Comparison of ENCODE assay signal across 13 cellular contexts in the genomic region with DNA sequence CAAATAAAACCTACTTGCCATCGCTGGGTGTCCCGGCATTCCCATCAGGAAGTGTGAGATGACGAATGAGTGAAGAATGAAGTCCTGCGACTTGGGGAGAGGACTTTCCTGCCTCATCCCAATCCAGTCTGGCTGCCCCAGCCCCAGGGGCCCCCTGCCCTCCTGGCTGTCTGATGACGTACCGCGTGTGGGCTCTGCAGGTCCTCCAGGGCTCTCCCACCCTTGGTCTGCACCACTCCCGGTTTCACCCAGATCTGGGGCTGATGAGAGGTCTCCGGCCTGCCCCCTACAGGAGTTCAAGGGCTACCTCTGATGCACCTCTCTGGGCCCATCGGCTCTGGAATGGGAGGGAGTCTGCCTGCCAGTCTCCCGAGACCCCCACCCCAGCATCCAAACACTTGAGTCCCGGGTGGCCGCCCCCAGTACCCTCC. TPM values are rescaled to one million over a fixed set of nuclear protein-coding genes. Genes with fewer than 3 reads are reported as not detected.
DNase-seq lines count a peak whose midpoint lies in the region; ATAC-seq and TF ChIP-seq lines count a peak whose summit lies in the region.
"Had no signal": no experiment of that assay in that cellular context is flagged by ENCODE, and none has a peak within 500 bp of the region (broad histone marks: within the 10 kb centered on the region; RNA-seq: fewer than 3 reads in every experiment).

No MANE protein-coding gene starts in this region.

- CTCF ChIA-PET in WTC11 (lab: Charles Lee) = interaction anchor here (0.8 to 2.4 kb wide), 3 partner anchors 10 to 40 kb away, joined by 3 to 8 read pairs (median 4); a partner anchor contains a TSS

- H3K4me1 Mint-ChIP-seq in WTC11 (peaks cover 17% of the 10 kb centered on the region), neural crest cell (peaks cover 11% of the 10 kb centered on the region)

- TF ChIP-seq CTCF in WTC11 (IDR thresholded peaks at IDR 0.05) (peak; percentile 29; the same call in 1 of the 2 replicates), neural crest cell (conservative IDR thresholded peaks at IDR 0.05) (peak; percentile 29)

- H3K36me3 Mint-ChIP-seq in WTC11 (no peaks in the 10 kb centered on the region), neural crest cell (ENCODE audit: low read depth) (peaks cover 2% of the 10 kb centered on the region)

- peak; percentile 67 for ATAC-seq in WTC11

- no peaks in the 10 kb centered on the region for H3K9me3 Mint-ChIP-seq in WTC11
- H3K9me3 Mint-ChIP-seq in neural crest cell = no peaks in the 10 kb centered on the region
- H3K9me3 Mint-ChIP-seq: activated CD4-positive, alpha-beta T cell treated with anti-CD3 and anti-CD28 coated beads, Interleukin-2, amount 10 ng/mL, durations not matched to agents 7 days and 5 days; activated T-helper 1 cell treated with anti-CD3 and anti-CD28 coated beads, Interleukin-12 subunit alpha, Interleukin-12 subunit beta, Interleukin-2, Interleukin-4 antibody, amounts not matched to agents 30 ng/mL and 10 ng/mL and 1 ng/mL, durations not matched to agents 14 hours and 24 hours and 36 hours; IgD-negative memory B cell had no signal

- POLR2A ChIA-PET in WTC11 (lab: Charles Lee) = no interaction called here

- DNase-seq in ELR (ENCODE audit: low read depth) (peak; percentile 19), HT-29 (ENCODE audit: low spot score) (peak; percentile 48), WTC11 (ENCODE audit: low spot score) (peak; percentile 72), neural crest cell (ENCODE audit: low read depth, low spot score) (no peak), HCEC 1CT (no peak), iPS-NIHi11 (ENCODE audit: low spot score) (no peak)
- DNase-seq in stimulated activated CD4-positive, alpha-beta T cell treated with anti-CD3 and anti-CD28 coated beads, Interleukin-2, amount 100 ng/mL, for 48 hours = no peak
- DNase-seq: activated CD4-positive, alpha-beta T cell treated with anti-CD3 and anti-CD28 coated beads, Interleukin-2, amount 10 ng/mL, durations not matched to agents 7 days and 5 days; NCI-H1436 treated with DMSO at 0.1 percent for 48 hours; NCI-H510A; stimulated activated CD4-positive, alpha-beta T cell treated with anti-CD3 and anti-CD28 coated beads, Interleukin-12 subunit alpha, Interleukin-12 subunit beta, amount 100 ng/mL, for 4 hours had no signal

- peaks cover 41% of the 10 kb centered on the region for H3K27me3 Mint-ChIP-seq in WTC11 (ENCODE audit: low read depth)
- H3K27me3 Mint-ChIP-seq in neural crest cell (ENCODE audit: low read depth) = peaks cover 22% of the 10 kb centered on the region

- no peak overlapping the region for H3K27ac Mint-ChIP-seq in WTC11
- no peak overlapping the region for H3K27ac Mint-ChIP-seq in neural crest cell (ENCODE audit: unreplicated experiment)
- H3K27ac Mint-ChIP-seq: activated T-helper 1 cell treated with anti-CD3 and anti-CD28 coated beads, Interleukin-12 subunit alpha, Interleukin-12 subunit beta, Interleukin-2, Interleukin-4 antibody, amounts not matched to agents 30 ng/mL and 10 ng/mL and 1 ng/mL, durations not matched to agents 14 hours and 24 hours and 36 hours had no signal

- H3K4me3 Mint-ChIP-seq in WTC11 (no peak overlapping the region), neural crest cell (no peak overlapping the region)
- H3K4me3 Mint-ChIP-seq: activated CD4-positive, alpha-beta T cell treated with anti-CD3 and anti-CD28 coated beads, Interleukin-2, amount 10 ng/mL, durations not matched to agents 7 days and 5 days; activated T-helper 1 cell treated with anti-CD3 and anti-CD28 coated beads, Interleukin-12 subunit alpha, Interleukin-12 subunit beta, Interleukin-2, Interleukin-4 antibody, amounts not matched to agents 30 ng/mL and 10 ng/mL and 1 ng/mL, durations not matched to agents 14 hours and 24 hours and 36 hours had no signal

TF ChIP-seq in WTC11, 78 proteins besides CTCF, POLR2A, EP300 and RAD21:
- TF ChIP-seq, protein P1, sequence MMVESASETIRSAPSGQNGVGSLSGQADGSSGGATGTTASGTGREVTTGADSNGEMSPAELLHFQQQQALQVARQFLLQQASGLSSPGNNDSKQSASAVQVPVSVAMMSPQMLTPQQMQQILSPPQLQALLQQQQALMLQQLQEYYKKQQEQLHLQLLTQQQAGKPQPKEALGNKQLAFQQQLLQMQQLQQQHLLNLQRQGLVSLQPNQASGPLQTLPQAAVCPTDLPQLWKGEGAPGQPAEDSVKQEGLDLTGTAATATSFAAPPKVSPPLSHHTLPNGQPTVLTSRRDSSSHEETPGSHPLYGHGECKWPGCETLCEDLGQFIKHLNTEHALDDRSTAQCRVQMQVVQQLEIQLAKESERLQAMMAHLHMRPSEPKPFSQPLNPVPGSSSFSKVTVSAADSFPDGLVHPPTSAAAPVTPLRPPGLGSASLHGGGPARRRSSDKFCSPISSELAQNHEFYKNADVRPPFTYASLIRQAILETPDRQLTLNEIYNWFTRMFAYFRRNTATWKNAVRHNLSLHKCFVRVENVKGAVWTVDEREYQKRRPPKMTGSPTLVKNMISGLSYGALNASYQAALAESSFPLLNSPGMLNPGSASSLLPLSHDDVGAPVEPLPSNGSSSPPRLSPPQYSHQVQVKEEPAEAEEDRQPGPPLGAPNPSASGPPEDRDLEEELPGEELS (CRISPR knock-in tag; IDR thresholded peaks at IDR 0.05) = no peak
- TF ChIP-seq, protein P2, sequence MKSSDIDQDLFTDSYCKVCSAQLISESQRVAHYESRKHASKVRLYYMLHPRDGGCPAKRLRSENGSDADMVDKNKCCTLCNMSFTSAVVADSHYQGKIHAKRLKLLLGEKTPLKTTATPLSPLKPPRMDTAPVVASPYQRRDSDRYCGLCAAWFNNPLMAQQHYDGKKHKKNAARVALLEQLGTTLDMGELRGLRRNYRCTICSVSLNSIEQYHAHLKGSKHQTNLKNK (CRISPR knock-in tag; IDR thresholded peaks at IDR 0.05) = no peak
- TF ChIP-seq NR1H2 (CRISPR knock-in tag; IDR thresholded peaks at IDR 0.05) (no peak), IRF2 (CRISPR knock-in tag; IDR thresholded peaks at IDR 0.05; ENCODE audit: borderline replicate concordance, low read depth) (no peak), KAT7 (CRISPR knock-in tag; IDR thresholded peaks at IDR 0.05; ENCODE audit: borderline replicate concordance) (no peak), SMAD3 (CRISPR knock-in tag; IDR thresholded peaks at IDR 0.05; ENCODE audit: borderline replicate concordance) (no peak), NFYB (CRISPR knock-in tag; conservative IDR thresholded peaks at IDR 0.05; ENCODE audit: low read depth) (no peak), SMAD4 (CRISPR knock-in tag; IDR thresholded peaks at IDR 0.05) (no peak), MYBL2 (CRISPR knock-in tag; IDR thresholded peaks at IDR 0.05) (no peak), SOX15 (CRISPR knock-in tag; IDR thresholded peaks at IDR 0.05) (no peak)

RNA-seq across cellular contexts. Expression of a gene that starts 9.8 kb away (rescaled TPM):
- total RNA-seq in HT-29 (2014; rRNA removed; shearing (Covaris generic)) = 94.9 and 128 TPM in 2 replicates
- total RNA-seq in WTC11 (2021) (117 to 121 TPM (median 120 TPM) in 3 replicates), neural crest cell (144 and 149 TPM in 2 replicates)

RNA-seq across cellular contexts. Expression of a gene that starts 38.1 kb away (rescaled TPM):
- 1.0 and 1.2 TPM in 2 replicates for total RNA-seq in HT-29 (2014; rRNA removed; shearing (Covaris generic))
- total RNA-seq in WTC11 (2021) (2.5 to 2.9 TPM (median 2.7 TPM) in 3 replicates), neural crest cell (2.7 and 2.9 TPM in 2 replicates)
- total RNA-seq: activated T-helper 1 cell treated with anti-CD3 and anti-CD28 coated beads, Interleukin-12 subunit alpha, Interleukin-12 subunit beta, Interleukin-2, Interleukin-4 antibody, amounts not matched to agents 30 ng/mL and 10 ng/mL and 1 ng/mL, durations not matched to agents 14 hours and 24 hours and 36 hours had no signal

RNA-seq across cellular contexts. Expression of a gene that starts 42.2 kb away (rescaled TPM):
- total RNA-seq in HT-29 (2014; rRNA removed; shearing (Covaris generic)) = 0.03 and 0.05 TPM in 2 replicates
- total RNA-seq in WTC11 (2021) (6.3 to 8.0 TPM (median 6.8 TPM) in 3 replicates), neural crest cell (5.3 and 5.6 TPM in 2 replicates)
- total RNA-seq: activated CD4-positive, alpha-beta T cell treated with anti-CD3 and anti-CD28 coated beads, Interleukin-2, amount 10 ng/mL, durations not matched to agents 7 days and 5 days had no signal

Comparison
In these comparisons a context has a peak if more than half of its experiments do, and no peak if none do; other contexts are left out.
1. DNase-seq: peak in ELR (single experiment), HT-29 (single experiment) and WTC11 (single experiment); none in neural crest cell (single experiment), HCEC 1CT (single experiment), stimulated activated CD4-positive, alpha-beta T cell treated with anti-CD3 and anti-CD28 coated beads, Interleukin-2, amount 100 ng/mL, for 48 hours (0 of 2) and iPS-NIHi11 (single experiment).